In the genomic region with DNA sequence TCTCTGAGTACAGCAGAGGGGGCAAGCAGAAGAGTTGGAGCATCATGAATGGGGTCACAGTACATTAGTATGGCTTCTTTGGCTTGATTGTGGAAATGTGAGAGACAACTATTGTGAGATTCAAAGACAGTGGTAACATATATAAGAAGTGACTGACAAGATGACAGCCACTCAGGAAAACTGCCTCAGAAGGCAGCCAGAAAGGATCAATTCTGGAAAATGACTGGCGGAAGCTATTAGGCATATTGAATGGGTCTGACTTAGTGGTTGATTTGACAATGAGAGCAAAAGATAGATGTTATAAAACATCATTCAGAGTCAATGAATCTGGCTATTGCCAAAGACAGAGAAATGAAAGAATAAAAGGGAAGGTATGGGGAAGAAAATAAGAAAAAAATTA, we compare ENCODE assay signal across 7 cellular contexts.
"Had no signal": no experiment of that assay in that cellular context is flagged by ENCODE, and none has a peak within 500 bp of the region (broad histone marks: within the 10 kb centered on the region; RNA-seq: fewer than 3 reads in every experiment).

No MANE protein-coding gene starts in this region.

- DNase-seq: GDM1, GF-D8 had no signal

- H3K4me3 ChIP-seq: GM12878 had no signal

- FAIRE-seq: G401.6, GM12878, GM12892, GM18507, GM19239 had no signal
